ENCODE assay signal across 14 cellular contexts in genomic region chr2:128374001-128374710, GRCh38. TPM values are rescaled to one million over a fixed set of nuclear protein-coding genes. Genes with fewer than 3 reads are reported as not detected.
DNase-seq lines count a peak whose midpoint lies in the region; ATAC-seq and TF ChIP-seq lines count a peak whose summit lies in the region.
"Had no signal": no experiment of that assay in that cellular context is flagged by ENCODE, and none has a peak within 500 bp of the region (broad histone marks: within the 10 kb centered on the region; RNA-seq: fewer than 3 reads in every experiment).

No MANE protein-coding gene starts in this region.

- no peaks in the 10 kb centered on the region for H3K27me3 ChIP-seq in SK-N-SH (ENCODE audit: insufficient read depth)
- no peaks in the 10 kb centered on the region for H3K27me3 ChIP-seq in uterus
- H3K27me3 ChIP-seq in Karpas-422 (ENCODE audit: low read length) = no peaks in the 10 kb centered on the region

- H3K4me1 Mint-ChIP-seq in effector memory CD8-positive, alpha-beta T cell (ENCODE audit: low read depth in 2 of 2) = peaks cover 19 to 29% of the 10 kb centered on the region in 2 donors

- TF ChIP-seq EP300 in SK-N-SH (IDR thresholded peaks at IDR 0.05; ENCODE audit: borderline replicate concordance in 1 of 2, low read depth in 1 of 2, low read length in 1 of 2) = no peak

- no peak overlapping the region for H3K27ac ChIP-seq in SK-N-SH (ENCODE audit: low read depth in 2 of 2, low read length in 1 of 2)
- peak overlapping the region; percentile 16 for H3K27ac ChIP-seq in mesodermal cell (ENCODE audit: low read depth, low read length, severe bottlenecking)
- peak overlapping the region in 1 of 2 donors; percentile 63 for H3K27ac ChIP-seq in uterus
- H3K27ac ChIP-seq in Karpas-422 (ENCODE audit: low read length) = no peak overlapping the region
- H3K27ac ChIP-seq: PC-9 had no signal

- no peak overlapping the region for H3K4me3 ChIP-seq in SK-N-SH (ENCODE audit: low read depth in 2 of 2, low read length in 1 of 2)
- no peak overlapping the region for H3K4me3 ChIP-seq in mesodermal cell (ENCODE audit: extremely low read depth, insufficient read depth, low read length, poor library complexity, severe bottlenecking)
- no peak overlapping the region for H3K4me3 ChIP-seq in uterus
- H3K4me3 ChIP-seq in Karpas-422 (ENCODE audit: low read length) = no peak overlapping the region
- H3K4me3 ChIP-seq: PC-9 had no signal

- H3K27me3 Mint-ChIP-seq in effector memory CD8-positive, alpha-beta T cell = peaks cover 11 to 77% of the 10 kb centered on the region in 2 donors
- H3K27me3 Mint-ChIP-seq: activated CD4-positive, alpha-beta T cell treated with anti-CD3 and anti-CD28 coated beads, Interleukin-2, amount 10 ng/mL, durations not matched to agents 7 days and 5 days; stimulated activated naive CD8-positive, alpha-beta T cell treated with anti-CD3 and anti-CD28 coated beads, Interleukin-15, Interleukin-2, amounts not matched to agents 100 ng/mL and 50 ng/mL, for 24 hours had no signal

- intact Hi-C loops in uterus (cut with DNase I; ENCODE audit: low total_unique reads) = no loop called here

- H3K9me2 ChIP-seq in SK-N-SH = no peaks in the 10 kb centered on the region
- H3K9me2 ChIP-seq in Karpas-422 (replicated peaks; ENCODE audit: insufficient read depth, low read length) = no peaks in the 10 kb centered on the region

- no peak overlapping the region for H3K27ac Mint-ChIP-seq in effector memory CD8-positive, alpha-beta T cell
- H3K27ac Mint-ChIP-seq: activated CD4-positive, alpha-beta T cell treated with anti-CD3 and anti-CD28 coated beads, Interleukin-2, amount 10 ng/mL, durations not matched to agents 7 days and 5 days; immature natural killer cell; stimulated activated naive CD8-positive, alpha-beta T cell treated with anti-CD3 and anti-CD28 coated beads, Interleukin-15, Interleukin-2, amounts not matched to agents 100 ng/mL and 50 ng/mL, for 24 hours had no signal

- H4K20me1 ChIP-seq in SK-N-SH (ENCODE audit: insufficient read depth) = no peaks in the 10 kb centered on the region
- H4K20me1 ChIP-seq in Karpas-422 (ENCODE audit: insufficient read depth, low read depth, low read length) = no peaks in the 10 kb centered on the region

- H3K36me3 ChIP-seq in SK-N-SH (replicated peaks in 1 of 2; ENCODE audit: control insufficient read depth in 1 of 2, insufficient read depth in 2 of 2, low read length in 1 of 2) (no peaks in the 10 kb centered on the region), mesodermal cell (ENCODE audit: control insufficient read depth, insufficient read depth, low read length) (no peaks in the 10 kb centered on the region), uterus (no peaks in the 10 kb centered on the region), Karpas-422 (ENCODE audit: insufficient read depth, low read length) (no peaks in the 10 kb centered on the region)

- CTCF ChIA-PET in SK-N-SH (lab: Yijun Ruan, JAX) = interaction anchor here (1.3 to 1.7 kb wide), 2 partner anchors 9 to 14 kb away, joined by 4 to 5 read pairs; no protein-coding TSS in a partner anchor

- no peaks in the 10 kb centered on the region for H3K9me3 Mint-ChIP-seq in effector memory CD8-positive, alpha-beta T cell
- H3K9me3 Mint-ChIP-seq: activated CD4-positive, alpha-beta T cell treated with anti-CD3 and anti-CD28 coated beads, Interleukin-2, amount 10 ng/mL, durations not matched to agents 7 days and 5 days; immature natural killer cell; stimulated activated naive CD8-positive, alpha-beta T cell treated with anti-CD3 and anti-CD28 coated beads, Interleukin-15, Interleukin-2, amounts not matched to agents 100 ng/mL and 50 ng/mL, for 24 hours had no signal

- no peak overlapping the region for H3K9ac ChIP-seq in SK-N-SH
- H3K9ac ChIP-seq in Karpas-422 (ENCODE audit: low read length) = no peak overlapping the region

- TF ChIP-seq POLR2A in uterus (IDR thresholded peaks at IDR 0.05) (no peak), GM18505 (IDR thresholded peaks at IDR 0.05; ENCODE audit: borderline replicate concordance, extremely low read depth, insufficient read depth, insufficient read length) (no peak)

- DNase-seq in SK-N-SH (no peak), uterus (peak; percentile 12 to 19), NCI-H1048 (lab: John Stamatoyannopoulos, UW) (no peak), Karpas-422 (no peak)
- no peak for DNase-seq in effector memory CD8-positive, alpha-beta T cell
- DNase-seq: activated CD4-positive, alpha-beta T cell treated with anti-CD3 and anti-CD28 coated beads, Interleukin-2, amount 10 ng/mL, durations not matched to agents 7 days and 5 days; caudate nucleus; immature natural killer cell; small intestine had no signal

- no peaks in the 10 kb centered on the region for H3F3A ChIP-seq in SK-N-SH (replicated peaks; ENCODE audit: insufficient read depth)

- no peaks in the 10 kb centered on the region for H3K79me2 ChIP-seq in SK-N-SH (ENCODE audit: insufficient read depth)
- no peaks in the 10 kb centered on the region for H3K79me2 ChIP-seq in Karpas-422 (ENCODE audit: low read length)

- H3K4me2 ChIP-seq in SK-N-SH (no peak overlapping the region), Karpas-422 (ENCODE audit: low read depth, low read length, poor library complexity, severe bottlenecking) (no peak overlapping the region)
- H3K4me2 ChIP-seq: PC-9 had no signal

- TF ChIP-seq RAD21 in SK-N-SH (IDR thresholded peaks at IDR 0.05; ENCODE audit: low read length) = no peak

- H2AFZ ChIP-seq in SK-N-SH (ENCODE audit: low read depth) = no peak overlapping the region
- H2AFZ ChIP-seq in Karpas-422 (ENCODE audit: low read length) = no peak overlapping the region
- H2AFZ ChIP-seq: PC-9 had no signal

- no peak for TF ChIP-seq CTCF in SK-N-SH (IDR thresholded peaks at IDR 0.05)
- no peak for TF ChIP-seq CTCF in uterus (IDR thresholded peaks at IDR 0.05)

- 82% methylated on average over 6 of the region's 15 CpGs for WGBS in SK-N-SH (ENCODE audit: low lambda C conversion rate)
- 87 to 90% methylated on average over 14 to 15 of the region's 15 CpGs for WGBS in mesodermal cell (ENCODE audit: insufficient coverage in 2 of 2), 2 experiments

- peaks cover 15% of the 10 kb centered on the region for H3K36me3 Mint-ChIP-seq in effector memory CD8-positive, alpha-beta T cell (ENCODE audit: insufficient read depth)
- H3K36me3 Mint-ChIP-seq: immature natural killer cell had no signal

- H3K9me3 ChIP-seq in SK-N-SH (no peaks in the 10 kb centered on the region), mesodermal cell (ENCODE audit: control insufficient read depth, low read length) (no peaks in the 10 kb centered on the region), uterus (no peaks in the 10 kb centered on the region), Karpas-422 (ENCODE audit: low read length) (no peaks in the 10 kb centered on the region)

- peak overlapping the region; percentile 57 to 75 for H3K4me3 Mint-ChIP-seq in effector memory CD8-positive, alpha-beta T cell
- H3K4me3 Mint-ChIP-seq: activated CD4-positive, alpha-beta T cell treated with anti-CD3 and anti-CD28 coated beads, Interleukin-2, amount 10 ng/mL, durations not matched to agents 7 days and 5 days; stimulated activated naive CD8-positive, alpha-beta T cell treated with anti-CD3 and anti-CD28 coated beads, Interleukin-15, Interleukin-2, amounts not matched to agents 100 ng/mL and 50 ng/mL, for 24 hours had no signal

- ATAC-seq in SK-N-SH treated with all-trans-retinoic acid at 6 μM for 48 hours = peak; percentile 51
- ATAC-seq in effector memory CD8-positive, alpha-beta T cell (replicated peaks) = no peak
- ATAC-seq in GM18505 (IDR thresholded peaks at IDR 0.05; ENCODE audit: unreplicated experiment) = no peak

- POLR2A ChIA-PET in SK-N-SH (lab: Yijun Ruan, JAX) = interaction anchor here (1.5 kb wide), 1 partner anchor 7 kb away, joined by 5 read pairs; no protein-coding TSS in a partner anchor

- peaks cover 0 to 28% of the 10 kb centered on the region in 2 experiments; a peak in 1 of 4 replicates for H3K4me1 ChIP-seq in SK-N-SH (ENCODE audit: control insufficient read depth in 1 of 2, insufficient read depth in 2 of 2, low read depth in 1 of 2, low read length in 1 of 2)
- peaks cover 31% of the 10 kb centered on the region for H3K4me1 ChIP-seq in mesodermal cell (ENCODE audit: control insufficient read depth, insufficient read depth, low read length, poor library complexity, severe bottlenecking)
- H3K4me1 ChIP-seq in uterus = peaks cover 7 to 19% of the 10 kb centered on the region in 2 donors
- no peaks in the 10 kb centered on the region for H3K4me1 ChIP-seq in Karpas-422 (ENCODE audit: low read length)

TF ChIP-seq in SK-N-SH treated with all-trans-retinoic acid at 6 μM for 48 hours, 23 proteins besides CTCF, POLR2A, EP300 and RAD21 (continues in another document):
- no peak for TF ChIP-seq ZNF70 (CRISPR knock-in tag; IDR thresholded peaks at IDR 0.05)
- no peak for TF ChIP-seq TCF4 (CRISPR knock-in tag; IDR thresholded peaks at IDR 0.05; ENCODE audit: borderline replicate concordance)

TF ChIP-seq in SK-N-SH, 30 proteins besides CTCF, POLR2A, EP300 and RAD21:
- TF ChIP-seq SIN3A (IDR thresholded peaks at IDR 0.05; ENCODE audit: borderline replicate concordance, low read depth, low read length) (no peak), TEAD4 (IDR thresholded peaks at IDR 0.05; ENCODE audit: borderline replicate concordance, insufficient read depth) (no peak), POLR2AphosphoS5 (IDR thresholded peaks at IDR 0.05; ENCODE audit: low read depth, low read length) (no peak), SMC3 (IDR thresholded peaks at IDR 0.05; ENCODE audit: low read depth, low read length) (no peak), EZH2phosphoT487 (IDR thresholded peaks at IDR 0.05; ENCODE audit: borderline replicate concordance, low read depth) (no peak), RCOR1 (IDR thresholded peaks at IDR 0.05; ENCODE audit: low read length) (no peak), MEF2A (IDR thresholded peaks at IDR 0.05; ENCODE audit: borderline replicate concordance, low read depth) (no peak), FOXM1 (IDR thresholded peaks at IDR 0.05; ENCODE audit: low read depth) (no peak)
TF ChIP-seq in SK-N-SH: peak in this region for 0.

RNA-seq across cellular contexts. Expression of gene HS6ST1, which starts 55.5 kb away (rescaled TPM):
- polyA plus RNA-seq in SK-N-SH (2012; rRNA removed) = 5.2 and 5.9 TPM in 2 replicates
- polyA plus RNA-seq in SK-N-SH (2012; cell fraction: cytosol; rRNA removed) = 2.9 and 4.9 TPM in 2 replicates
- 3.4 and 3.8 TPM in 2 replicates for polyA plus RNA-seq in SK-N-SH (2012; cell fraction: nucleus; rRNA removed)
- polyA plus RNA-seq in mesodermal cell (2013, experiment 1 of 2) = 22.0 TPM
- 18.4 TPM for polyA plus RNA-seq in mesodermal cell (2013, experiment 2 of 2)
- 100 to 1,000 TPM in 1 of 4 donors, 10 to 100 TPM in 3; 22.7 to 198 (median 37.4) TPM for total RNA-seq in uterus
- total RNA-seq in Karpas-422 (2014; rRNA removed; shearing (Covaris generic); ENCODE audit: low replicate concordance) = 3.3 and 5.9 TPM in 2 replicates

Comparison
In these comparisons a context has a peak if more than half of its experiments do, and no peak if none do; other contexts are left out.
1. DNase-seq: peak in uterus (2 of 2); none in SK-N-SH (single experiment), effector memory CD8-positive, alpha-beta T cell (0 of 3), NCI-H1048 (single experiment) and Karpas-422 (single experiment).